8 cellular contexts compared by ENCODE assay signal in the genomic region with DNA sequence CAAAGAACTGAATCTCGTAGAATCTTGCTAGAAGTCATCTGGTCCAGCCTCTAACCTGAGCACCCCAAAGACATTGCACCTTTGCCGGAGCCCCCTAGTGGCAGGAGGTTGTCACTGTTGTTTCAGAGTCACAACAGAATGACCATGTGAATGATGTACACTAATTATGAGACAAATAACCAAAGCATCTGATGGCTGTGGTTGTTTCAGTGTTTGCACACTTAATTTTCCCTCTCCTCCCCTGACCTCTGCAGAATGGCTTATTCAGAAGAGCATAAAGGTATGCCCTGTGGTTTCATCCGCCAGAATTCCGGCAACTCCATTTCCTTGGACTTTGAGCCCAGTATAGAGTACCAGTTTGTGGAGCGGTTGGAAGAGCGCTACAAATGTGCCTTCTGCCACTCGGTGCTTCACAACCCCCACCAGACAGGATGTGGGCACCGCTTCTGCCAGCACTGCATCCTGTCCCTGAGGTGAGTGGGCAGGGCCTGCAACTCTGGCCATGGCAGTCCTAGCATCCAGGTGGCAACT. TPM values are rescaled to one million over a fixed set of nuclear protein-coding genes. Genes with fewer than 3 reads are reported as not detected.
A peak's percentile ranks its signal among the peaks of the same experiment; 100 is the strongest.
DNase-seq lines count a peak whose midpoint lies in the region; TF ChIP-seq lines count a peak whose summit lies in the region.

No MANE protein-coding gene starts in this region.

- DNase-seq in NCI-H748 (lab: John Stamatoyannopoulos, UW; ENCODE audit: unreplicated experiment) (peak; percentile 50), NCI-H748 treated with DMSO at 0.1 percent for 48 hours (lab: John Stamatoyannopoulos, UW) (no peak), HEK293T (ENCODE audit: extremely low spot score) (peak; percentile 66), NCI-H146 treated with DMSO at 0.1 percent for 48 hours (lab: John Stamatoyannopoulos, UW; ENCODE audit: unreplicated experiment) (peak; percentile 32), fibroblast of villous mesenchyme (ENCODE audit: low read depth) (peak; percentile 24), GF-D8 (lab: John Stamatoyannopoulos, UW) (no peak)
- peak; percentile 76 for DNase-seq in activated CD8-positive, alpha-beta memory T cell treated with anti-CD3 and anti-CD28 coated beads, Interleukin-2, amount 50 U/mL, for 48 hours
- DNase-seq in stimulated activated CD4-positive, alpha-beta T cell treated with anti-CD3 and anti-CD28 coated beads, Interleukin-2, amount 100 ng/mL, for 4 hours (ENCODE audit: low read depth): peak; percentile 44

- POLR2A ChIA-PET in HEK293T (lab: Yijun Ruan, JAX): no interaction called here

- TF ChIP-seq CTCF in fibroblast of villous mesenchyme (IDR thresholded peaks at IDR 0.05; ENCODE audit: insufficient read depth, low read depth, low read length): peak; percentile 79

- CTCF ChIA-PET in HEK293T (lab: Yijun Ruan, JAX): no interaction called here

- H3K4me3 ChIP-seq in fibroblast of villous mesenchyme (ENCODE audit: low read depth, low read length): no peak overlapping the region

TF ChIP-seq in HEK293T, 16 proteins besides CTCF, POLR2A, EP300 and RAD21:
- TF ChIP-seq CTBP1 (IDR thresholded peaks at IDR 0.05; ENCODE audit: borderline replicate concordance): no peak
- TF ChIP-seq ELF4 (IDR thresholded peaks at IDR 0.05): no peak
- no peak for TF ChIP-seq ARNT (IDR thresholded peaks at IDR 0.05)
- TF ChIP-seq TARDBP (IDR thresholded peaks at IDR 0.05): no peak
- no peak for TF ChIP-seq SP1 (IDR thresholded peaks at IDR 0.05)
- TF ChIP-seq, protein P1, sequence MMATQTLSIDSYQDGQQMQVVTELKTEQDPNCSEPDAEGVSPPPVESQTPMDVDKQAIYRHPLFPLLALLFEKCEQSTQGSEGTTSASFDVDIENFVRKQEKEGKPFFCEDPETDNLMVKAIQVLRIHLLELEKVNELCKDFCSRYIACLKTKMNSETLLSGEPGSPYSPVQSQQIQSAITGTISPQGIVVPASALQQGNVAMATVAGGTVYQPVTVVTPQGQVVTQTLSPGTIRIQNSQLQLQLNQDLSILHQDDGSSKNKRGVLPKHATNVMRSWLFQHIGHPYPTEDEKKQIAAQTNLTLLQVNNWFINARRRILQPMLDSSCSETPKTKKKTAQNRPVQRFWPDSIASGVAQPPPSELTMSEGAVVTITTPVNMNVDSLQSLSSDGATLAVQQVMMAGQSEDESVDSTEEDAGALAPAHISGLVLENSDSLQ (IDR thresholded peaks at IDR 0.05): no peak
- TF ChIP-seq FOXA1 (IDR thresholded peaks at IDR 0.05): no peak
- no peak for TF ChIP-seq BHLHE40 (IDR thresholded peaks at IDR 0.05; ENCODE audit: borderline replicate concordance)
- no peak for TF ChIP-seq NFRKB (IDR thresholded peaks at IDR 0.05)
- no peak for TF ChIP-seq SUZ12 (IDR thresholded peaks at IDR 0.05)
- no peak for TF ChIP-seq HDGF (IDR thresholded peaks at IDR 0.05; ENCODE audit: borderline replicate concordance)
- no peak for TF ChIP-seq ZNF384 (IDR thresholded peaks at IDR 0.05)
- TF ChIP-seq FOXK2 (IDR thresholded peaks at IDR 0.05): no peak
TF ChIP-seq in HEK293T: peak in this region for 0.

RNA-seq across cellular contexts. Expression of a gene that starts 26.4 kb away (rescaled TPM):
- total RNA-seq in fibroblast of villous mesenchyme: 27.6 and 28.7 TPM in 2 replicates

Comparison
In these comparisons a context has a peak if more than half of its experiments do, and no peak if none do; other contexts are left out.
1. DNase-seq: peak in NCI-H748 (single experiment), HEK293T (single experiment), NCI-H146 treated with DMSO at 0.1 percent for 48 hours (single experiment), activated CD8-positive, alpha-beta memory T cell treated with anti-CD3 and anti-CD28 coated beads, Interleukin-2, amount 50 U/mL, for 48 hours (single experiment), fibroblast of villous mesenchyme (single experiment) and stimulated activated CD4-positive, alpha-beta T cell treated with anti-CD3 and anti-CD28 coated beads, Interleukin-2, amount 100 ng/mL, for 4 hours (single experiment); none in NCI-H748 treated with DMSO at 0.1 percent for 48 hours (single experiment) and GF-D8 (single experiment).